ENCODE assay signal across 8 cellular contexts in the genomic region with DNA sequence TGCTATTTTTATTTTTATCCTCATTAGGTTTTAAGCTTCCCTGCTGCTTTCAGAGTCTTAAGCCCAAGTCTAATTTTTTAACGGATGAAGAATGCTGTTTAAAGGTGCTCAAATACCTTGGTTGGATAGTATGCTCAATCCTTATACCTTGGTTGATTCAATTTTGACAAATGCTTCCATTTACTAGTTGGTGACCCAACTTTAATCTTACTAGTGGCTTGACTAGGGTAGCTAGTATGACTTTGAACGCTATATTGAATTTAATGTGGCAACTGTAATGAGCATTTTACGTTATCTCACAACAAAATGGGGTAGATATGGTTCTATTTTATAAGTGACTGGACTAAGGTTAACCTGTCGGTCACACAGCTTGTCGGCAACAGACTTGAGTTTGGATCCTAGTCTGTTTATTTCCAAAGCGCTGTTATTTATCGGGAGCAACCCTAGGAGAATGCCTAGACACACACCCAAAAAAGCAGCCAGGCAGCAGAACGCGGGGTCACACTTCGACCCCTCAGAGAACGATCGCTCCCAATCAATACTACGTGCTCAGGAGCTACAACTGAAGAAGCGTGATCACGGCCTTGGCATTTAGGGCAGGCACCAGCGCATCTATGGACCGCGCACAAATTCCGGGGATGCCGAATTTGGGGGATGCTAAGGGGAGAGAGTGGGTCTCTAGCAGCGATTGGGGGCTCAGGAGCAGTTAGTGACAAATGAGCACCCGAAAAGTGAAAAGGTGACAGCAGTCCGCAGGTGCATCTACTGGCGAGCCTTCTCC. TPM values are rescaled to one million over a fixed set of nuclear protein-coding genes. Genes with fewer than 3 reads are reported as not detected.
DNase-seq lines count a peak whose midpoint lies in the region; ATAC-seq and TF ChIP-seq lines count a peak whose summit lies in the region.

No MANE protein-coding gene starts in this region.

- H3K4me1 ChIP-seq in Peyer's patch: peaks cover 0 to 12% (median 4%) of the 10 kb centered on the region in 4 donors

- no peak for TF ChIP-seq CTCF in 22Rv1 (IDR thresholded peaks at IDR 0.05)
- no peak for TF ChIP-seq CTCF in Peyer's patch (IDR thresholded peaks at IDR 0.05)
- TF ChIP-seq CTCF in fibroblast of the aortic adventitia (IDR thresholded peaks at IDR 0.05; ENCODE audit: insufficient read depth, low read length): no peak

- H3K27ac ChIP-seq in 22Rv1 (peak overlapping the region; percentile 64; the same call in 1 of the 2 replicates), Peyer's patch (peak overlapping the region; percentile 64 to 88 (median 68)), skin epidermis (peak overlapping the region in 16 of 21 experiments; percentile 15 to 83 (median 69))

- no peak for DNase-seq in Peyer's patch
- DNase-seq in fibroblast of the aortic adventitia (ENCODE audit: low read depth): no peak
- no peak for DNase-seq in NCI-H1436 (lab: John Stamatoyannopoulos, UW)
- no peak for DNase-seq in NCI-H1105 (lab: John Stamatoyannopoulos, UW)

- H3K9me3 ChIP-seq in Peyer's patch: no peaks in the 10 kb centered on the region

- ATAC-seq in GM19395 (IDR thresholded peaks at IDR 0.05; ENCODE audit: unreplicated experiment) (peak; percentile 15), HG03108 (IDR thresholded peaks at IDR 0.05; ENCODE audit: unreplicated experiment) (no peak)

- no peak for TF ChIP-seq POLR2A in Peyer's patch (IDR thresholded peaks at IDR 0.05)

- no peaks in the 10 kb centered on the region for H3K36me3 ChIP-seq in Peyer's patch

- H3K27me3 ChIP-seq in Peyer's patch: no peaks in the 10 kb centered on the region

- H3K4me3 ChIP-seq in Peyer's patch (peak overlapping the region; percentile 52 to 73 (median 68)), fibroblast of the aortic adventitia (ENCODE audit: low read depth, low read length) (peak overlapping the region; percentile 56), skin epidermis (peak overlapping the region; percentile 43 to 74 (median 59))

RNA-seq across cellular contexts. Expression of gene ALDH5A1, which starts 0.6 kb away (rescaled TPM):
- 10 to 100 TPM in 2 of 4 donors, 1 to 10 TPM in 2; 3.5 to 25.6 (median 8.8) TPM for total RNA-seq in Peyer's patch
- total RNA-seq in fibroblast of the aortic adventitia (ENCODE audit: low replicate concordance): 0.54 and 1.6 TPM in 2 replicates

RNA-seq across cellular contexts. Expression of gene GPLD1, which starts 4.8 kb away (rescaled TPM):
- total RNA-seq in Peyer's patch: 1 to 10 TPM in 1 of 4 donors, not detected in 3; 2.1 TPM
- total RNA-seq in fibroblast of the aortic adventitia (ENCODE audit: low replicate concordance): 0.27 and 0.41 TPM in 2 replicates
